ENCODE assay signal across 1 cellular context in the genomic region with DNA sequence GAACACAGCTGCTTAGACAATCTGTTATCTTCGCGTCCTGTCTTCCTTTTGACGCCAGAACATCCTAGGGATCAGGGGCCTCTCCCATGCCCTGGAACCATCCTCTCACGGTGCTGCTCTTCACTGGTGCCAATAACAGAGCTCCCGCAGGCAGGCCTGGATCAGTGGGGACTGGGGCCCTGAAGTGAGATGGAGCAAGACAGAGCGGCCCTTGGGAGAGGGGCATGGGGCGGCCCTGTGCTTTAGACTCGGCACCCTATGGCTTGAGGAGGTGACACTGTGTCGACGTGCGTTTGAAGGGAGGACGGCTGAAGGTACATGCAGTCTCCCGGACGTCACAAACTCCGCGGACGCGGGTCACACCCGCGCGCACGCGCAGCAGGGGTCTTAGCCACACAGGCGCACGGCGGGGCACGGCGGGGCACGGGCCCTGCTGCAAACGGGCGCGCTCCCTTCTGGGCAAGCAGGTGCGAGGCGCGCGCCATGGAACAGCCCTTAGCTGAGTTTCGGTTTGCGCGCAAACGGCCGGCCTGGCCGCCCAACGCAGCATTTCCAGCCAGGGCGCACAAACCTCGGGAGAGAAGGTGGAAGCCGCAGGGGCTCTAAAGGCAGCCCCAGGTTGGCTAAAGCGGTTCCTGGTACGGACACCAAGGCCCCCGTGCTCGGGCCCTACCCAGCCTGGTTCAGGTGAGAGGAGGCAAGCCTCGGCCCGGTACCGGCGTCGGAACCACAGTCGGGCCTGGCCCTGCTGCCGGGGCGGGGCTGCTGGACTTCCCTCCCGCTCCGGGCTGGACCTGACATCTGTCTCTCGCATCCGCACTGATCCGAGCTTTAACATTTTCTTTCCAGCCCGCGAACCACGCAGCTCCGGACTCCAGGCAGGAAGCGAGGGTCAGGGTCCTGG.
TF ChIP-seq lines count a peak whose summit lies in the region.

No MANE protein-coding gene starts in this region.

TF ChIP-seq in SK-N-SH treated with all-trans-retinoic acid at 6 μM for 48 hours, 23 proteins besides CTCF, POLR2A, EP300 and RAD21 (continued from another document):
- TF ChIP-seq ZNF70 (CRISPR knock-in tag; IDR thresholded peaks at IDR 0.05) (no peak), RARB (CRISPR knock-in tag; IDR thresholded peaks at IDR 0.05) (no peak), TCF4 (CRISPR knock-in tag; IDR thresholded peaks at IDR 0.05; ENCODE audit: borderline replicate concordance) (no peak)
TF ChIP-seq in SK-N-SH treated with all-trans-retinoic acid at 6 μM for 48 hours: peak in this region for 0.
